Comparison of ENCODE assay signal across 1 cellular context in genomic region chr3:29335438-29335837, GRCh38.
TF ChIP-seq lines count a peak whose summit lies in the region.

No MANE protein-coding gene starts in this region.

TF ChIP-seq in WTC11, 78 proteins besides CTCF, POLR2A, EP300 and RAD21 (continued from another document):
- TF ChIP-seq E2F5 (CRISPR knock-in tag; IDR thresholded peaks at IDR 0.05) (no peak), ZNF532 (CRISPR knock-in tag; IDR thresholded peaks at IDR 0.05; ENCODE audit: borderline replicate concordance) (no peak), NR2C2 (CRISPR knock-in tag; IDR thresholded peaks at IDR 0.05) (no peak), NR3C1 (CRISPR knock-in tag; conservative IDR thresholded peaks at IDR 0.05; ENCODE audit: low read depth) (no peak), E2F4 (CRISPR knock-in tag; IDR thresholded peaks at IDR 0.05; ENCODE audit: borderline replicate concordance, low read depth) (no peak), NFYB (CRISPR knock-in tag; conservative IDR thresholded peaks at IDR 0.05; ENCODE audit: low read depth) (no peak), ZNF512 (CRISPR knock-in tag; IDR thresholded peaks at IDR 0.05; ENCODE audit: borderline replicate concordance) (no peak), MYBL2 (CRISPR knock-in tag; IDR thresholded peaks at IDR 0.05) (no peak), ZNF138 (CRISPR knock-in tag; conservative IDR thresholded peaks at IDR 0.05) (no peak), ZNF263 (CRISPR knock-in tag; IDR thresholded peaks at IDR 0.05; ENCODE audit: low read depth) (no peak), OVOL2 (CRISPR knock-in tag; IDR thresholded peaks at IDR 0.05; ENCODE audit: borderline replicate concordance) (no peak), SOX15 (CRISPR knock-in tag; IDR thresholded peaks at IDR 0.05) (no peak)
